11 cellular contexts compared by ENCODE assay signal in genomic region chr19:49588370-49589122, GRCh38. TPM values are rescaled to one million over a fixed set of nuclear protein-coding genes. Genes with fewer than 3 reads are reported as not detected.
A peak's percentile ranks its signal among the peaks of the same experiment; 100 is the strongest.
DNase-seq lines count a peak whose midpoint lies in the region; ATAC-seq and TF ChIP-seq lines count a peak whose summit lies in the region.
"Had no signal": no experiment of that assay in that cellular context is flagged by ENCODE, and none has a peak within 500 bp of the region (broad histone marks: within the 10 kb centered on the region; RNA-seq: fewer than 3 reads in every experiment).

No MANE protein-coding gene starts in this region.

- H2BK15ac ChIP-seq in H9 (ENCODE audit: low read depth, low read length): no peak overlapping the region

- H3K4me1 Mint-ChIP-seq in H9: peaks cover 9 to 23% of the 10 kb centered on the region in 2 experiments
- peaks cover 22% of the 10 kb centered on the region for H3K4me1 Mint-ChIP-seq in T-helper 2 cell treated with Interferon-gamma antibody and Interleukin-4, amounts not matched to agents 5 μg/mL and 100 μg/mL, for 36 hours (ENCODE audit: low read depth)

- H3K9me3 ChIP-seq in H9 (ENCODE audit: control insufficient read depth, low read depth, low read length): no peaks in the 10 kb centered on the region

- no peak overlapping the region for H4K91ac ChIP-seq in H9 (ENCODE audit: insufficient read length, low read depth, low read length)

- H3K79me1 ChIP-seq in H9 (ENCODE audit: insufficient read depth, low read depth, low read length, poor library complexity, severe bottlenecking): no peaks in the 10 kb centered on the region

- no CpG with 5 or more reads among the region's 18 CpGs for WGBS in H9 (ENCODE audit: extremely low coverage, insufficient read length, low lambda C conversion rate)

- H3K9ac ChIP-seq in H9 (ENCODE audit: extremely low read depth, insufficient read length, low read length): no peak overlapping the region

- H3K56ac ChIP-seq in H9 (ENCODE audit: insufficient read length, low read depth, low read length): no peak overlapping the region

- no peak for ATAC-seq in GM21723 (IDR thresholded peaks at IDR 0.05; ENCODE audit: unreplicated experiment)

- H3K14ac ChIP-seq in H9 (ENCODE audit: insufficient read depth, low read length): no peak overlapping the region

- TF ChIP-seq CTCF in H9 (conservative IDR thresholded peaks at IDR 0.05): no peak

- H4K5ac ChIP-seq in H9 (ENCODE audit: insufficient read length, low read depth, low read length): no peak overlapping the region

- H3K9me3 Mint-ChIP-seq in H9: no peaks in the 10 kb centered on the region; a peak in 2 of 5 replicates
- no peaks in the 10 kb centered on the region for H3K9me3 Mint-ChIP-seq in T-helper 2 cell treated with Interferon-gamma antibody and Interleukin-4, amounts not matched to agents 5 μg/mL and 100 μg/mL, for 36 hours
- H3K9me3 Mint-ChIP-seq: activated T-helper 2 cell treated with anti-CD3 and anti-CD28 coated beads, Interferon-gamma antibody, Interleukin-2, Interleukin-4, amounts not matched to agents 10 μg/mL and 5 μg/mL and 100 μg/mL, durations not matched to agents 14 hours and 24 hours and 36 hours; mesothelial cell of epicardium had no signal

- H3K18ac ChIP-seq in H9 (ENCODE audit: insufficient read length, low read depth, low read length): no peak overlapping the region

- H3K36me3 Mint-ChIP-seq in H9 (ENCODE audit: insufficient read depth in 1 of 3, low read depth in 3 of 3): peaks cover 0 to 2% (median 2%) of the 10 kb centered on the region in 3 experiments; a peak in 5 of 7 replicates
- peaks cover 3% of the 10 kb centered on the region for H3K36me3 Mint-ChIP-seq in T-helper 2 cell treated with Interferon-gamma antibody and Interleukin-4, amounts not matched to agents 5 μg/mL and 100 μg/mL, for 36 hours (ENCODE audit: low read depth)
- H3K36me3 Mint-ChIP-seq: mesothelial cell of epicardium had no signal

- H4K8ac ChIP-seq in H9 (replicated peaks; ENCODE audit: insufficient read length, low read depth, low read length): no peak overlapping the region

- no peak overlapping the region for H2AK5ac ChIP-seq in H9 (ENCODE audit: insufficient read length, low read length)

- H2BK120ac ChIP-seq in H9 (ENCODE audit: low read depth, low read length, poor library complexity, severe bottlenecking): no peak overlapping the region

- no peaks in the 10 kb centered on the region for H3K79me2 ChIP-seq in H9 (ENCODE audit: insufficient read depth, low read length)

- H3K4me2 ChIP-seq in H9 (ENCODE audit: insufficient read depth, insufficient read length, low read length): no peak overlapping the region

- no peaks in the 10 kb centered on the region for H4K20me1 ChIP-seq in H9 (ENCODE audit: control insufficient read depth, insufficient read depth, insufficient read length)

- no peaks in the 10 kb centered on the region for H3K27me3 ChIP-seq in H9 (ENCODE audit: insufficient read depth, low read length)

- no peaks in the 10 kb centered on the region for H3K27me3 Mint-ChIP-seq in H9 (ENCODE audit: low read depth)
- H3K27me3 Mint-ChIP-seq in T-helper 2 cell treated with Interferon-gamma antibody and Interleukin-4, amounts not matched to agents 5 μg/mL and 100 μg/mL, for 36 hours (ENCODE audit: low read depth): peaks cover 6% of the 10 kb centered on the region

- peak overlapping the region; percentile 43 to 95 (median 55); a peak in 5 of 7 replicates for H3K27ac Mint-ChIP-seq in H9
- no peak overlapping the region for H3K27ac Mint-ChIP-seq in T-helper 2 cell treated with Interferon-gamma antibody and Interleukin-4, amounts not matched to agents 5 μg/mL and 100 μg/mL, for 36 hours
- H3K27ac Mint-ChIP-seq: activated T-helper 2 cell treated with anti-CD3 and anti-CD28 coated beads, Interferon-gamma antibody, Interleukin-2, Interleukin-4, amounts not matched to agents 10 μg/mL and 5 μg/mL and 100 μg/mL, durations not matched to agents 14 hours and 24 hours and 36 hours; mesothelial cell of epicardium had no signal

- H2BK20ac ChIP-seq in H9 (ENCODE audit: low read depth, low read length, poor library complexity, severe bottlenecking): no peak overlapping the region

- H2BK12ac ChIP-seq in H9 (ENCODE audit: insufficient read length, low read depth, low read length): no peak overlapping the region

- DNase-seq in H9: no peak
- peak; percentile 36 for DNase-seq in T-helper 2 cell treated with Interferon-gamma antibody and Interleukin-4, amounts not matched to agents 5 μg/mL and 100 μg/mL, for 36 hours (ENCODE audit: low spot score)
- peak; percentile 21 for DNase-seq in activated naive CD8-positive, alpha-beta T cell treated with anti-CD3 and anti-CD28 coated beads, Interleukin-2, amount 50 U/mL, for 16 hours (ENCODE audit: low read depth, low spot score)
- DNase-seq in stimulated activated CD4-positive, alpha-beta T cell treated with anti-CD3 and anti-CD28 coated beads, Interleukin-2, amount 100 ng/mL, for 24 hours: peak; percentile 50 to 60
- DNase-seq in C1 segment of cervical spinal cord (lab: John Stamatoyannopoulos, UW): no peak
- no peak for DNase-seq in AG08396 (ENCODE audit: low spot score)

- H3K27ac ChIP-seq in H9 (ENCODE audit: insufficient read length, low read depth, low read length): no peak overlapping the region
- H3K27ac ChIP-seq: HL-60 had no signal

- no peak overlapping the region for H2BK5ac ChIP-seq in H9 (ENCODE audit: insufficient read length, low read length)

- no peaks in the 10 kb centered on the region; the same call in 1 of the 2 replicates for H3K4me1 ChIP-seq in H9 (ENCODE audit: insufficient read depth, low read length)

- no peak overlapping the region for H3T11ph ChIP-seq in H9 (ENCODE audit: low read length)

- peaks cover 14% of the 10 kb centered on the region for H3K23me2 ChIP-seq in H9 (ENCODE audit: insufficient read length, low read depth, low read length, poor library complexity, severe bottlenecking)

- H3K4ac ChIP-seq in H9 (ENCODE audit: low read depth, low read length): no peak overlapping the region

- no peak overlapping the region for H2AFZ ChIP-seq in H9 (ENCODE audit: low read length)

- H3K23ac ChIP-seq in H9 (ENCODE audit: insufficient read length, low read depth, low read length): no peak overlapping the region

- H3K4me3 Mint-ChIP-seq in H9: peak overlapping the region in 1 of 2 experiments; percentile 53; a peak in 3 of 5 replicates
- H3K4me3 Mint-ChIP-seq in T-helper 2 cell treated with Interferon-gamma antibody and Interleukin-4, amounts not matched to agents 5 μg/mL and 100 μg/mL, for 36 hours: no peak overlapping the region
- H3K4me3 Mint-ChIP-seq: mesothelial cell of epicardium had no signal

RNA-seq across cellular contexts. Expression of gene PRR12, which starts 2.4 kb away (rescaled TPM):
- 64.2 and 65.9 TPM in 2 replicates for total RNA-seq in H9 (2021)

RNA-seq across cellular contexts. Expression of gene PRRG2, which starts 7.4 kb away (rescaled TPM):
- total RNA-seq in H9 (2021): 3.3 and 3.5 TPM in 2 replicates
- total RNA-seq: M059J had no signal

RNA-seq across cellular contexts. Expression of gene NOSIP, which starts 8.2 kb away (rescaled TPM):
- 75.1 and 78.4 TPM in 2 replicates for total RNA-seq in H9 (2021)

RNA-seq across cellular contexts. Expression of gene RRAS, which starts 51.4 kb away (rescaled TPM):
- total RNA-seq in H9 (2021): 8.3 and 9.9 TPM in 2 replicates

RNA-seq across cellular contexts. Expression of gene SCAF1, which starts 53.5 kb away (rescaled TPM):
- 85.3 and 86.4 TPM in 2 replicates for total RNA-seq in H9 (2021)

Comparison
In these comparisons a context has a peak if more than half of its experiments do, and no peak if none do; other contexts are left out.
1. DNase-seq: peak in T-helper 2 cell treated with Interferon-gamma antibody and Interleukin-4, amounts not matched to agents 5 μg/mL and 100 μg/mL, for 36 hours (single experiment), activated naive CD8-positive, alpha-beta T cell treated with anti-CD3 and anti-CD28 coated beads, Interleukin-2, amount 50 U/mL, for 16 hours (single experiment) and stimulated activated CD4-positive, alpha-beta T cell treated with anti-CD3 and anti-CD28 coated beads, Interleukin-2, amount 100 ng/mL, for 24 hours (2 of 2); none in H9 (single experiment), C1 segment of cervical spinal cord (0 of 14) and AG08396 (single experiment).